Comparison of ENCODE assay signal across 8 cellular contexts in genomic region chr2:190879474-190880373, GRCh38. TPM values are rescaled to one million over a fixed set of nuclear protein-coding genes. Genes with fewer than 3 reads are reported as not detected.
DNase-seq lines count a peak whose midpoint lies in the region; ATAC-seq and TF ChIP-seq lines count a peak whose summit lies in the region.

No MANE protein-coding gene starts in this region.

- H3K4me2 ChIP-seq in Loucy (ENCODE audit: low read depth, low read length, poor library complexity, severe bottlenecking), result peak overlapping the region; percentile 73

- H3K36me3 ChIP-seq in Loucy (ENCODE audit: insufficient read depth, low read length), result no peaks in the 10 kb centered on the region
- H3K36me3 ChIP-seq in right atrium auricular region, result no peaks in the 10 kb centered on the region

- peak; percentile 64 for DNase-seq in EH (ENCODE audit: low read depth)
- peak; percentile 55 for DNase-seq in activated naive CD4-positive, alpha-beta T cell treated with anti-CD3 and anti-CD28 coated beads, Interleukin-2, amount 10 ng/mL, durations not matched to agents 7 days and 5 days
- DNase-seq in right atrium auricular region (ENCODE audit: low spot score), result no peak
- peak; percentile 47 for DNase-seq in stimulated activated CD4-positive, alpha-beta T cell treated with anti-CD3 and anti-CD28 coated beads, Interleukin-12 subunit alpha, Interleukin-12 subunit beta, amount 100 ng/mL, for 4 hours
- no peak for DNase-seq in dermis blood vessel endothelial cell

- H3K4me3 ChIP-seq in Loucy (ENCODE audit: low read length, poor library complexity, severe bottlenecking), result peak overlapping the region; percentile 75
- peak overlapping the region; percentile 74 to 85 for H3K4me3 ChIP-seq in right atrium auricular region

- peak overlapping the region; percentile 74 for H3K9ac ChIP-seq in Loucy (ENCODE audit: low read depth, low read length, poor library complexity, severe bottlenecking)

- H3K27me3 Mint-ChIP-seq in activated naive CD4-positive, alpha-beta T cell treated with anti-CD3 and anti-CD28 coated beads, Interleukin-2, amount 10 ng/mL, durations not matched to agents 7 days and 5 days, result peaks cover 3% of the 10 kb centered on the region

- no peak for ATAC-seq in HG02973 (IDR thresholded peaks at IDR 0.05; ENCODE audit: unreplicated experiment)
- ATAC-seq in HG03196 (IDR thresholded peaks at IDR 0.05; ENCODE audit: unreplicated experiment), result no peak

- peak overlapping the region; percentile 95 to 98 for H3K27ac ChIP-seq in right atrium auricular region

- H3K4me1 ChIP-seq in Loucy (ENCODE audit: insufficient read depth, low read length, poor library complexity, severe bottlenecking), result peaks cover 35% of the 10 kb centered on the region
- peaks cover 0 to 33% of the 10 kb centered on the region in 2 donors for H3K4me1 ChIP-seq in right atrium auricular region

- no peaks in the 10 kb centered on the region for H3K9me2 ChIP-seq in Loucy (replicated peaks; ENCODE audit: low read depth, low read length)

- peak overlapping the region; percentile 94 for H3K4me3 Mint-ChIP-seq in activated naive CD4-positive, alpha-beta T cell treated with anti-CD3 and anti-CD28 coated beads, Interleukin-2, amount 10 ng/mL, durations not matched to agents 7 days and 5 days

- CTCF ChIA-PET in activated naive CD4-positive, alpha-beta T cell treated with anti-CD3 and anti-CD28 coated beads, Interleukin-2, amount 10 ng/mL, durations not matched to agents 7 days and 5 days (lab: Charles Lee), result interaction anchor here (1.1 to 2.3 kb wide), 2 partner anchors 29 kb away, joined by 6 to 7 read pairs; no protein-coding TSS in a partner anchor

- H3K27ac Mint-ChIP-seq in activated naive CD4-positive, alpha-beta T cell treated with anti-CD3 and anti-CD28 coated beads, Interleukin-2, amount 10 ng/mL, durations not matched to agents 7 days and 5 days, result peak overlapping the region; percentile 99

- H3K9me3 ChIP-seq in Loucy (ENCODE audit: insufficient read depth, low read depth, low read length) (no peaks in the 10 kb centered on the region), right atrium auricular region (no peaks in the 10 kb centered on the region)

- peaks cover 39% of the 10 kb centered on the region for H3K79me2 ChIP-seq in Loucy (ENCODE audit: insufficient read depth, low read length)

- H3K27me3 ChIP-seq in Loucy (ENCODE audit: insufficient read depth, low read length, poor library complexity, severe bottlenecking) (no peaks in the 10 kb centered on the region), right atrium auricular region (no peaks in the 10 kb centered on the region)

- no peaks in the 10 kb centered on the region for H3K9me3 Mint-ChIP-seq in activated naive CD4-positive, alpha-beta T cell treated with anti-CD3 and anti-CD28 coated beads, Interleukin-2, amount 10 ng/mL, durations not matched to agents 7 days and 5 days

- peak overlapping the region; percentile 87 for H2AFZ ChIP-seq in Loucy (ENCODE audit: low read length)

- H3K36me3 Mint-ChIP-seq in activated naive CD4-positive, alpha-beta T cell treated with anti-CD3 and anti-CD28 coated beads, Interleukin-2, amount 10 ng/mL, durations not matched to agents 7 days and 5 days, result peaks cover 21% of the 10 kb centered on the region

- H4K20me1 ChIP-seq in Loucy (ENCODE audit: insufficient read depth, low read length, poor library complexity, severe bottlenecking), result peaks cover 26% of the 10 kb centered on the region

- peaks cover 46% of the 10 kb centered on the region for H3K4me1 Mint-ChIP-seq in activated naive CD4-positive, alpha-beta T cell treated with anti-CD3 and anti-CD28 coated beads, Interleukin-2, amount 10 ng/mL, durations not matched to agents 7 days and 5 days

- no peaks in the 10 kb centered on the region for H3F3A ChIP-seq in Loucy (ENCODE audit: low read depth)

- TF ChIP-seq CTCF in Loucy (conservative IDR thresholded peaks at IDR 0.05; ENCODE audit: low read length) (no peak), right atrium auricular region (IDR thresholded peaks at IDR 0.05) (no peak)

RNA-seq across cellular contexts. Expression of gene GLS, which starts 0.9 kb away (rescaled TPM):
- total RNA-seq in right atrium auricular region (10 to 100 TPM; 53.7 to 77.2 TPM), dermis blood vessel endothelial cell (250 and 284 TPM in 2 replicates)

Comparison
In these comparisons a context has a peak if more than half of its experiments do, and no peak if none do; other contexts are left out.
1. DNase-seq: peak in EH (single experiment), activated naive CD4-positive, alpha-beta T cell treated with anti-CD3 and anti-CD28 coated beads, Interleukin-2, amount 10 ng/mL, durations not matched to agents 7 days and 5 days (single experiment) and stimulated activated CD4-positive, alpha-beta T cell treated with anti-CD3 and anti-CD28 coated beads, Interleukin-12 subunit alpha, Interleukin-12 subunit beta, amount 100 ng/mL, for 4 hours (single experiment); none in right atrium auricular region (single experiment) and dermis blood vessel endothelial cell (single experiment).